In the genomic region with DNA sequence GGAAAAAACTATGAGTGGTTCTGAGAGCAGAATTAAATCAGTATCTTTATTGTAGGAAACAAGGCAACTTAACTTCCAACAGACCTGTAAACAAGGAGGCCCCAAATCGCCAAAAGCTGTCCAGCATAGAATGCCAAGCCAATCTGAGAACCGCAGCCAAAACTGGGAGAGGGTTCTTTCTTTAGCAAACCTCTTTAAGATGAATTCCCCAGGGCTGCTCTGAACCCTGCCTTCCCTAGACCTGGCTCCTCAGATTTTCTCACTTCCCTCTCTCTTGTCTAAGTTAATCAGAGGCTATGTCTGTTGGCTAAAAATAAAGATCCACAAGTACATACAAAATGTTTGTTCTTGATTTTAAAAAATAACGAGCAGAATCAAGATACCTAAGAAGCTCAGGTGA, we compare ENCODE assay signal across 25 cellular contexts.
DNase-seq lines count a peak whose midpoint lies in the region; ATAC-seq, FAIRE-seq and TF ChIP-seq lines count a peak whose summit lies in the region.
"Had no signal": no experiment of that assay in that cellular context is flagged by ENCODE, and none has a peak within 500 bp of the region (broad histone marks: within the 10 kb centered on the region; RNA-seq: fewer than 3 reads in every experiment).

No MANE protein-coding gene starts in this region.

- no peak for TF ChIP-seq CTCF in breast epithelium (IDR thresholded peaks at IDR 0.05)

- DNase-seq in GM12891 (ENCODE audit: insufficient read length, low spot score) (no peak), cerebellar cortex (ENCODE audit: low spot score) (peak; percentile 48), breast epithelium (ENCODE audit: low spot score in 2 of 2) (no peak)
- no peak for DNase-seq in activated naive CD4-positive, alpha-beta T cell treated with anti-CD3 and anti-CD28 coated beads, Interleukin-2, amount 50 U/mL, for 16 hours
- no peak for DNase-seq in central memory CD4-positive, alpha-beta T cell
- DNase-seq: ACHN; activated CD4-positive, alpha-beta T cell treated with anti-CD3 and anti-CD28 coated beads for 48 hours; activated effector memory CD4-positive, alpha-beta T cell treated with Interleukin-2 at 50 U/mL for 16 hours; adrenal gland; CD8-positive, alpha-beta memory T cell; dermis blood vessel endothelial cell; foreskin fibroblast; HFFc6; hippocampal formation; islet precursor cell; NCI-H146; stimulated activated CD4-positive, alpha-beta T cell treated with anti-CD3 and anti-CD28 coated beads, Interleukin-15, amount 100 ng/mL, for 24 hours had no signal

- intact Hi-C loops in breast epithelium (cut with DNase I; ENCODE audit: low total_unique reads), result no loop called here

- no peak overlapping the region for H3K9ac ChIP-seq in BLaER1

- peak overlapping the region; percentile 48 for H3K4me2 ChIP-seq in BLaER1

- ATAC-seq in HG02610 (IDR thresholded peaks at IDR 0.05; ENCODE audit: unreplicated experiment) (peak; percentile 43), HG03039 (IDR thresholded peaks at IDR 0.05; ENCODE audit: unreplicated experiment) (no peak)

- H3K27ac ChIP-seq in BLaER1 (no peak overlapping the region), breast epithelium (no peak overlapping the region)
- H3K27ac ChIP-seq: adrenal gland, epithelial cell of prostate, right atrium auricular region, thoracic aorta had no signal

- H4K20me1 ChIP-seq in BLaER1, result no peaks in the 10 kb centered on the region; the same call in 1 of the 2 replicates

- H3K4me3 ChIP-seq in BLaER1, result no peak overlapping the region
- H3K4me3 ChIP-seq in breast epithelium, result no peak overlapping the region
- H3K4me3 ChIP-seq: adrenal gland, lung, right atrium auricular region, thoracic aorta had no signal

- peaks cover 20% of the 10 kb centered on the region for H3K9me3 ChIP-seq in BLaER1
- peaks cover 8 to 10% of the 10 kb centered on the region in 2 donors for H3K9me3 ChIP-seq in breast epithelium
- H3K9me3 ChIP-seq: adrenal gland, right atrium auricular region, thoracic aorta had no signal

- H3K27me3 ChIP-seq in BLaER1, result no peaks in the 10 kb centered on the region
- no peaks in the 10 kb centered on the region for H3K27me3 ChIP-seq in breast epithelium
- H3K27me3 ChIP-seq: adrenal gland, right atrium auricular region had no signal

- no peak for TF ChIP-seq POLR2A in GM12891 (IDR thresholded peaks at IDR 0.05; ENCODE audit: low read depth, low read length)
- no peak for TF ChIP-seq POLR2A in breast epithelium (IDR thresholded peaks at IDR 0.05)

- no peak for FAIRE-seq in GM12891 (lab: Jason Lieb, UNC)
- FAIRE-seq: bronchial epithelial cell had no signal

- no peaks in the 10 kb centered on the region for H3K36me3 ChIP-seq in BLaER1
- H3K36me3 ChIP-seq in breast epithelium, result no peaks in the 10 kb centered on the region
- H3K36me3 ChIP-seq: adrenal gland, right atrium auricular region, thoracic aorta had no signal

- H3K4me1 ChIP-seq in BLaER1 (peaks cover 23% of the 10 kb centered on the region), breast epithelium (no peaks in the 10 kb centered on the region)
- H3K4me1 ChIP-seq: adrenal gland, right atrium auricular region had no signal

TF ChIP-seq in GM12891, 5 proteins besides CTCF, POLR2A, EP300 and RAD21:
- TF ChIP-seq SPI1 (IDR thresholded peaks at IDR 0.05; ENCODE audit: low read depth, low read length) (peak; percentile 65), POLR2AphosphoS5 (IDR thresholded peaks at IDR 0.05; ENCODE audit: low read depth, low read length) (no peak)
